In genomic region chr6:100549406-100550167, GRCh38 we compare ENCODE assay signal across 20 cellular contexts.
DNase-seq lines count a peak whose midpoint lies in the region; ATAC-seq and TF ChIP-seq lines count a peak whose summit lies in the region.
"Had no signal": no experiment of that assay in that cellular context is flagged by ENCODE, and none has a peak within 500 bp of the region (broad histone marks: within the 10 kb centered on the region; RNA-seq: fewer than 3 reads in every experiment).

No MANE protein-coding gene starts in this region.

- H3K4me1 Mint-ChIP-seq in osteocyte (ENCODE audit: unreplicated experiment): peaks cover 11% of the 10 kb centered on the region
- no peaks in the 10 kb centered on the region for H3K4me1 Mint-ChIP-seq in MCF 10A (ENCODE audit: insufficient read depth, unreplicated experiment)
- H3K4me1 Mint-ChIP-seq: activated naive CD8-positive, alpha-beta T cell treated with anti-CD3 and anti-CD28 coated beads, Interleukin-2, amount 10 ng/mL, durations not matched to agents 7 days and 5 days had no signal

- BruUV-seq in MCF 10A (replicated peaks; lab: Mats Ljungman, UMichigan): no TSS peak

- H3K36me3 Mint-ChIP-seq in osteocyte (ENCODE audit: unreplicated experiment): peaks cover 3% of the 10 kb centered on the region
- H3K36me3 Mint-ChIP-seq in MCF 10A (ENCODE audit: insufficient read depth, unreplicated experiment): peaks cover 14% of the 10 kb centered on the region
- H3K36me3 Mint-ChIP-seq: WTC11 had no signal

- H3K27me3 Mint-ChIP-seq in osteocyte (ENCODE audit: unreplicated experiment) (no peaks in the 10 kb centered on the region), MCF 10A (ENCODE audit: insufficient read depth, unreplicated experiment) (no peaks in the 10 kb centered on the region)
- H3K27me3 Mint-ChIP-seq: activated naive CD8-positive, alpha-beta T cell treated with anti-CD3 and anti-CD28 coated beads, Interleukin-2, amount 10 ng/mL, durations not matched to agents 7 days and 5 days; T-helper 17 cell had no signal

- H3K9me3 Mint-ChIP-seq in osteocyte (ENCODE audit: unreplicated experiment) (no peaks in the 10 kb centered on the region), MCF 10A (ENCODE audit: unreplicated experiment) (no peaks in the 10 kb centered on the region)
- H3K9me3 Mint-ChIP-seq: activated naive CD8-positive, alpha-beta T cell treated with anti-CD3 and anti-CD28 coated beads, Interleukin-2, amount 10 ng/mL, durations not matched to agents 7 days and 5 days; WTC11 had no signal

- intact Hi-C loops in MCF 10A (cut with micrococcal nuclease): no loop called here
- intact Hi-C loops in Right ventricle myocardium superior (cut with DNase I): no loop called here

- TF ChIP-seq CTCF in fibroblast of mammary gland (conservative IDR thresholded peaks at IDR 0.05; ENCODE audit: control insufficient read depth, insufficient read depth, low read depth, low read length): no peak
- TF ChIP-seq CTCF in osteocyte (IDR thresholded peaks at IDR 0.05): no peak
- no peak for TF ChIP-seq CTCF in MCF 10A (IDR thresholded peaks at IDR 0.05; ENCODE audit: unreplicated experiment)

- no peak overlapping the region for H3K4me3 Mint-ChIP-seq in osteocyte (ENCODE audit: unreplicated experiment)
- no peak overlapping the region for H3K4me3 Mint-ChIP-seq in MCF 10A (ENCODE audit: unreplicated experiment)
- H3K4me3 Mint-ChIP-seq: activated CD8-positive, alpha-beta T cell treated with anti-CD3 and anti-CD28 coated beads, Interleukin-2, amount 10 ng/mL, durations not matched to agents 7 days and 5 days; activated naive CD8-positive, alpha-beta T cell treated with anti-CD3 and anti-CD28 coated beads, Interleukin-2, amount 10 ng/mL, durations not matched to agents 7 days and 5 days; T-helper 17 cell; WTC11 had no signal

- peak overlapping the region; percentile 0 for H3K27ac Mint-ChIP-seq in osteocyte (ENCODE audit: unreplicated experiment)
- no peak overlapping the region for H3K27ac Mint-ChIP-seq in MCF 10A (ENCODE audit: low read depth, unreplicated experiment)
- H3K27ac Mint-ChIP-seq: activated CD8-positive, alpha-beta T cell treated with anti-CD3 and anti-CD28 coated beads, Interleukin-2, amount 10 ng/mL, durations not matched to agents 7 days and 5 days; activated naive CD8-positive, alpha-beta T cell treated with anti-CD3 and anti-CD28 coated beads, Interleukin-2, amount 10 ng/mL, durations not matched to agents 7 days and 5 days; T-helper 17 cell; WTC11 had no signal

- peak; percentile 80 for DNase-seq in EL
- peak; percentile 31 for DNase-seq in fibroblast of mammary gland (ENCODE audit: low read depth)
- DNase-seq in osteocyte (ENCODE audit: extremely low spot score, unreplicated experiment): no peak
- DNase-seq in Kasumi-1 (lab: John Stamatoyannopoulos, UW): no peak
- no peak for DNase-seq in MCF 10A (ENCODE audit: unreplicated experiment)
- DNase-seq in Right ventricle myocardium superior: no peak
- DNase-seq: activated CD8-positive, alpha-beta T cell treated with anti-CD3 and anti-CD28 coated beads, Interleukin-2, amount 10 ng/mL, durations not matched to agents 7 days and 5 days; activated naive CD8-positive, alpha-beta T cell treated with anti-CD3 and anti-CD28 coated beads, Interleukin-2, amount 10 ng/mL, durations not matched to agents 7 days and 5 days; C1 segment of cervical spinal cord; DMS 273 treated with DMSO at 0.1 percent for 48 hours; glutamatergic neuron; NCI-H146; NCI-H2227 treated with DMSO at 0.1 percent for 48 hours; stimulated activated CD4-positive, alpha-beta T cell treated with anti-CD3 and anti-CD28 coated beads, Interleukin-4, amount 100 ng/mL, for 24 hours; stimulated activated CD8-positive, alpha-beta memory T cell treated with anti-CD3 and anti-CD28 coated beads, Interleukin-4, amount 100 ng/mL, for 48 hours; T-helper 17 cell had no signal

- H3K4me3 ChIP-seq in fibroblast of mammary gland (ENCODE audit: control insufficient read depth, low read depth, low read length): no peak overlapping the region

- CTCF ChIA-PET in MCF 10A (lab: Yijun Ruan, JAX): interaction anchor here (0.6 to 1.1 kb wide), 2 partner anchors 49 to 432 kb away, joined by 4 to 5 read pairs; no protein-coding TSS in a partner anchor

- peak; percentile 90 for ATAC-seq in SK-N-SH treated with all-trans-retinoic acid at 6 μM for 48 hours
- no peak for ATAC-seq in Right ventricle myocardium superior (ENCODE audit: poor library complexity)
- ATAC-seq in HG02610 (IDR thresholded peaks at IDR 0.05; ENCODE audit: unreplicated experiment): no peak
- ATAC-seq: activated CD8-positive, alpha-beta T cell treated with anti-CD3 and anti-CD28 coated beads, Interleukin-2, amount 10 ng/mL, durations not matched to agents 7 days and 5 days; sciatic nerve; T-helper 17 cell; WTC11 had no signal

- POLR2A ChIA-PET in MCF 10A (lab: Yijun Ruan, JAX): interaction anchor here (0.8 kb wide), 1 partner anchor 18 kb away, joined by 3 read pairs; no protein-coding TSS in a partner anchor

TF ChIP-seq in SK-N-SH treated with all-trans-retinoic acid at 6 μM for 48 hours, 23 proteins besides CTCF, POLR2A, EP300 and RAD21:
- TF ChIP-seq CSDC2 (CRISPR knock-in tag; IDR thresholded peaks at IDR 0.05) (peak; percentile 79; the same call in 1 of the 2 replicates), BACH2 (CRISPR knock-in tag; IDR thresholded peaks at IDR 0.05; ENCODE audit: borderline replicate concordance) (no peak), ESRRG (CRISPR knock-in tag; IDR thresholded peaks at IDR 0.05) (0 out of 2 replicates have a peak, but pooled peaks have one; percentile 42), POU6F1 (CRISPR knock-in tag; IDR thresholded peaks at IDR 0.05; ENCODE audit: borderline replicate concordance, low read depth) (no peak), ISL1 (CRISPR knock-in tag; IDR thresholded peaks at IDR 0.05) (peak; percentile 87)
- TF ChIP-seq, protein P1, sequence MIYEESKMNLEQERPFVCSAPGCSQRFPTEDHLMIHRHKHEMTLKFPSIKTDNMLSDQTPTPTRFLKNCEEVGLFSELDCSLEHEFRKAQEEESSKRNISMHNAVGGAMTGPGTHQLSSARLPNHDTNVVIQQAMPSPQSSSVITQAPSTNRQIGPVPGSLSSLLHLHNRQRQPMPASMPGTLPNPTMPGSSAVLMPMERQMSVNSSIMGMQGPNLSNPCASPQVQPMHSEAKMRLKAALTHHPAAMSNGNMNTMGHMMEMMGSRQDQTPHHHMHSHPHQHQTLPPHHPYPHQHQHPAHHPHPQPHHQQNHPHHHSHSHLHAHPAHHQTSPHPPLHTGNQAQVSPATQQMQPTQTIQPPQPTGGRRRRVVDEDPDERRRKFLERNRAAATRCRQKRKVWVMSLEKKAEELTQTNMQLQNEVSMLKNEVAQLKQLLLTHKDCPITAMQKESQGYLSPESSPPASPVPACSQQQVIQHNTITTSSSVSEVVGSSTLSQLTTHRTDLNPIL (CRISPR knock-in tag; IDR thresholded peaks at IDR 0.05; ENCODE audit: low read depth): peak; percentile 32; the same call in 1 of the 2 replicates

Comparison
In these comparisons a context has a peak if more than half of its experiments do, and no peak if none do; other contexts are left out.
1. DNase-seq: peak in EL (single experiment) and fibroblast of mammary gland (single experiment); none in osteocyte (single experiment), Kasumi-1 (0 of 2), MCF 10A (single experiment) and Right ventricle myocardium superior (single experiment).